12 cellular contexts compared by ENCODE assay signal in the genomic region with DNA sequence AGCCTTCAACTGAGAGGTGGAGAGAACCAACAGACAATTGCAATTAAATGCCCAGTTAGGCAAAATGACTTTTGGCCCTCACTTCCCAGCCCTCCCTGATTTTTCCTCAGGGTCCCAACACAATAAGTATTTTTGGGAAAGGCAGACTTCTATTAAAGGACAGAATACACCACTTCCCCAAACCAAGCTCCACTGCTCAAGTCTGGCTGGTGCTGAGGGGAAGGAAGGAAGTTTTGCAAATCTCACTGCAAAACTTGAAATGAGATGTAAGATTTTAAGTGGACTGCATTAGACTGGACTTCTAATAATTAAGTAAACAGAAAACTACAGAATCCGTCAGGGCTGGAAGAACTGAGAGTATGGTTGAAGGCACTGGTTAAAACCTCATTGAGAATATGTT. TPM values are rescaled to one million over a fixed set of nuclear protein-coding genes. Genes with fewer than 3 reads are reported as not detected.
A peak's percentile ranks its signal among the peaks of the same experiment; 100 is the strongest.
DNase-seq lines count a peak whose midpoint lies in the region; ATAC-seq, FAIRE-seq and TF ChIP-seq lines count a peak whose summit lies in the region.
"Had no signal": no experiment of that assay in that cellular context is flagged by ENCODE, and none has a peak within 500 bp of the region (broad histone marks: within the 10 kb centered on the region; RNA-seq: fewer than 3 reads in every experiment).

No MANE protein-coding gene starts in this region.

- H3K4me1 Mint-ChIP-seq in activated CD4-positive, alpha-beta T cell treated with anti-CD3 and anti-CD28 coated beads, Interleukin-2, amount 10 ng/mL, durations not matched to agents 24 days and 14 days, result peaks cover 20% of the 10 kb centered on the region
- H3K4me1 Mint-ChIP-seq in stimulated activated effector memory CD8-positive, alpha-beta T cell treated with anti-CD3 and anti-CD28 coated beads, Interleukin-12 subunit alpha, Interleukin-12 subunit beta, amount 100 ng/mL, for 72 hours, result peaks cover 25% of the 10 kb centered on the region

- H3K9me3 Mint-ChIP-seq in activated CD4-positive, alpha-beta T cell treated with anti-CD3 and anti-CD28 coated beads, Interleukin-2, amount 10 ng/mL, durations not matched to agents 24 days and 14 days, result peaks cover 8% of the 10 kb centered on the region
- no peaks in the 10 kb centered on the region for H3K9me3 Mint-ChIP-seq in stimulated activated effector memory CD8-positive, alpha-beta T cell treated with anti-CD3 and anti-CD28 coated beads, Interleukin-12 subunit alpha, Interleukin-12 subunit beta, amount 100 ng/mL, for 72 hours

- H3K4me3 ChIP-seq in dorsolateral prefrontal cortex (peak overlapping the region in 3 of 59 donors; percentile 56 to 71 (median 70)), BE2C (ENCODE audit: low read depth, low read length) (no peak overlapping the region)

- no peak for TF ChIP-seq POLR2A in H54 (IDR thresholded peaks at IDR 0.05; ENCODE audit: low read depth, low read length)

- no peaks in the 10 kb centered on the region for H3K36me3 ChIP-seq in BE2C
- H3K36me3 ChIP-seq: tibial artery had no signal

- ATAC-seq in stimulated activated effector memory CD8-positive, alpha-beta T cell treated with anti-CD3 and anti-CD28 coated beads, Interleukin-12 subunit alpha, Interleukin-12 subunit beta, amount 100 ng/mL, for 72 hours, result no peak

- no peaks in the 10 kb centered on the region for H3K9me3 ChIP-seq in BE2C
- H3K9me3 ChIP-seq: tibial artery had no signal

- peak overlapping the region; percentile 94 for H3K4me3 Mint-ChIP-seq in activated CD4-positive, alpha-beta T cell treated with anti-CD3 and anti-CD28 coated beads, Interleukin-2, amount 10 ng/mL, durations not matched to agents 24 days and 14 days
- peak overlapping the region; percentile 76 for H3K4me3 Mint-ChIP-seq in stimulated activated effector memory CD8-positive, alpha-beta T cell treated with anti-CD3 and anti-CD28 coated beads, Interleukin-12 subunit alpha, Interleukin-12 subunit beta, amount 100 ng/mL, for 72 hours

- H3K27me3 ChIP-seq in dorsolateral prefrontal cortex (no peaks in the 10 kb centered on the region), BE2C (peaks cover 4% of the 10 kb centered on the region; the same call in 1 of the 2 replicates)
- H3K27me3 ChIP-seq: tibial artery had no signal

- no peaks in the 10 kb centered on the region for H3K27me3 Mint-ChIP-seq in activated CD4-positive, alpha-beta T cell treated with anti-CD3 and anti-CD28 coated beads, Interleukin-2, amount 10 ng/mL, durations not matched to agents 24 days and 14 days

- TF ChIP-seq CTCF in dorsolateral prefrontal cortex (IDR thresholded peaks at IDR 0.05 in 54 of 56, conservative IDR thresholded peaks at IDR 0.05 in 2 of 56; ENCODE audit: low read depth in 1 of 56, partially characterized antibody in 56 of 56) (no peak), GM13977 (IDR thresholded peaks at IDR 0.05; ENCODE audit: extremely low read depth, insufficient read depth, missing control alignments) (no peak), BE2C (IDR thresholded peaks at IDR 0.05; ENCODE audit: low read depth, low read length) (no peak)

- intact Hi-C loops in activated CD4-positive, alpha-beta T cell treated with anti-CD3 and anti-CD28 coated beads, Interleukin-2, amount 10 ng/mL, durations not matched to agents 24 days and 14 days (cut with micrococcal nuclease), result no loop called here
- intact Hi-C loops in dorsolateral prefrontal cortex (cut with DNase I), result loop anchor here in 1 of 2 donors (2.0 kb wide), 1 partner anchor 852 kb away; no protein-coding TSS in a partner anchor

- no peaks in the 10 kb centered on the region for H3K36me3 Mint-ChIP-seq in activated CD4-positive, alpha-beta T cell treated with anti-CD3 and anti-CD28 coated beads, Interleukin-2, amount 10 ng/mL, durations not matched to agents 24 days and 14 days (ENCODE audit: low read depth)
- no peaks in the 10 kb centered on the region for H3K36me3 Mint-ChIP-seq in stimulated activated effector memory CD8-positive, alpha-beta T cell treated with anti-CD3 and anti-CD28 coated beads, Interleukin-12 subunit alpha, Interleukin-12 subunit beta, amount 100 ng/mL, for 72 hours

- H3K27ac ChIP-seq in dorsolateral prefrontal cortex, result peak overlapping the region in 30 of 59 donors; percentile 11 to 87 (median 72)
- H3K27ac ChIP-seq: SK-N-MC had no signal

- FAIRE-seq in H54 (lab: Jason Lieb, UNC), result no peak

- H3K4me1 ChIP-seq in BE2C, result no peaks in the 10 kb centered on the region

- in situ Hi-C loops in GM13977 (cut with MboI; ENCODE audit: low pct_unique_long_range_greater_than_20kb, low sequenced_read_pairs, unreplicated experiment), result no loop called here

- H3K27ac Mint-ChIP-seq in activated CD4-positive, alpha-beta T cell treated with anti-CD3 and anti-CD28 coated beads, Interleukin-2, amount 10 ng/mL, durations not matched to agents 24 days and 14 days, result no peak overlapping the region
- H3K27ac Mint-ChIP-seq in stimulated activated effector memory CD8-positive, alpha-beta T cell treated with anti-CD3 and anti-CD28 coated beads, Interleukin-12 subunit alpha, Interleukin-12 subunit beta, amount 100 ng/mL, for 72 hours, result peak overlapping the region; percentile 87

- no peak for DNase-seq in activated CD4-positive, alpha-beta T cell treated with anti-CD3 and anti-CD28 coated beads, Interleukin-2, amount 10 ng/mL, durations not matched to agents 24 days and 14 days
- DNase-seq in activated CD4-positive, alpha-beta T cell treated with anti-CD3 and anti-CD28 coated beads for 1 hour, result no peak
- DNase-seq in NOMO-1 treated with DMSO at 0.1 percent for 48 hours (lab: John Stamatoyannopoulos, UW; ENCODE audit: unreplicated experiment), result peak; percentile 57
- no peak for DNase-seq in dorsolateral prefrontal cortex
- DNase-seq in stimulated activated effector memory CD8-positive, alpha-beta T cell treated with anti-CD3 and anti-CD28 coated beads, Interleukin-12 subunit alpha, Interleukin-12 subunit beta, amount 100 ng/mL, for 72 hours (ENCODE audit: low spot score in 2 of 2), result no peak
- DNase-seq in GM13977 (ENCODE audit: low spot score), result no peak
- DNase-seq in BE2C, result no peak
- no peak for DNase-seq in H54 (ENCODE audit: insufficient read length, low spot score)
- DNase-seq: activated T-cell treated with anti-CD3 and anti-CD28 coated beads for 4 hours, NCI-H2171, tibial artery had no signal

RNA-seq across cellular contexts. Expression of a gene that starts 32.2 kb away (rescaled TPM):
- not detected in 2 replicates for total RNA-seq in activated CD4-positive, alpha-beta T cell treated with anti-CD3 and anti-CD28 coated beads, Interleukin-2, amount 10 ng/mL, durations not matched to agents 24 days and 14 days
- total RNA-seq in dorsolateral prefrontal cortex, result 1 to 10 TPM in 2 of 120 experiments, under 1 TPM in 76, not detected in 42; 0.14 to 1.2 (median 0.35) TPM
- polyA plus RNA-seq in BE2C (2012; ENCODE audit: insufficient read depth, insufficient read length, low read depth), result not detected
